8 cellular contexts compared by ENCODE assay signal in genomic region chr19:44741841-44742352, GRCh38. TPM values are rescaled to one million over a fixed set of nuclear protein-coding genes. Genes with fewer than 3 reads are reported as not detected.
DNase-seq lines count a peak whose midpoint lies in the region; ATAC-seq and TF ChIP-seq lines count a peak whose summit lies in the region.

No MANE protein-coding gene starts in this region.

- no peaks in the 10 kb centered on the region for H3K9me3 Mint-ChIP-seq in Calu3 (ENCODE audit: low read depth, unreplicated experiment)

- no peaks in the 10 kb centered on the region for H3K9me3 ChIP-seq in T-helper 17 cell (ENCODE audit: control insufficient read depth, low read length, poor library complexity, severe bottlenecking)
- H3K9me3 ChIP-seq in muscle layer of duodenum (ENCODE audit: control insufficient read depth in 1 of 2, low read length in 2 of 2) = no peaks in the 10 kb centered on the region
- no peaks in the 10 kb centered on the region for H3K9me3 ChIP-seq in aorta (ENCODE audit: control insufficient read depth, low read length)

- CTCF ChIA-PET in Calu3 (lab: Charles Lee) = interaction anchor here (0.6 to 2.3 kb wide), 11 partner anchors 12 to 1118 kb away, joined by 3 to 15 read pairs (median 6); no protein-coding TSS in a partner anchor

- no peaks in the 10 kb centered on the region for H3K27me3 ChIP-seq in muscle layer of duodenum (ENCODE audit: low read depth, low read length)
- H3K27me3 ChIP-seq in aorta (ENCODE audit: control insufficient read depth in 1 of 2, insufficient read depth in 2 of 2, low read length in 1 of 2) = no peaks in the 10 kb centered on the region

- BruUV-seq in Calu3 (replicated peaks; lab: Mats Ljungman, UMichigan) = no TSS peak

- peaks cover 27 to 38% of the 10 kb centered on the region in 2 donors for H3K4me1 ChIP-seq in muscle layer of duodenum (ENCODE audit: control insufficient read depth in 1 of 2, insufficient read depth in 2 of 2, low read length in 2 of 2)
- no peaks in the 10 kb centered on the region for H3K4me1 ChIP-seq in aorta (ENCODE audit: control insufficient read depth in 1 of 2, insufficient read depth in 2 of 2, low read length in 2 of 2)

- intact Hi-C loops in Calu3 (cut with micrococcal nuclease; ENCODE audit: unreplicated experiment) = no loop called here
- intact Hi-C loops in aorta (cut with DNase I) = loop anchor here in 1 of 2 donors (2.0 kb wide), 1 partner anchor 17 kb away; no protein-coding TSS in a partner anchor

- WGBS in aorta, 2 donors = 1 to 6% methylated on average over 11 to 13 of the region's 13 CpGs

- H3K36me3 ChIP-seq in muscle layer of duodenum (ENCODE audit: control insufficient read depth in 1 of 2, insufficient read depth in 2 of 2, low read length in 2 of 2) (no peaks in the 10 kb centered on the region), aorta (ENCODE audit: control insufficient read depth in 1 of 2, insufficient read depth in 2 of 2, low read length in 1 of 2) (no peaks in the 10 kb centered on the region)

- H3K4me1 Mint-ChIP-seq in Calu3 (ENCODE audit: low read depth, unreplicated experiment) (peaks cover 74% of the 10 kb centered on the region), T-helper 17 cell (peaks cover 20% of the 10 kb centered on the region)

- peak; percentile 99 for DNase-seq in Calu3
- peak; percentile 92 to 93 for DNase-seq in Kasumi-1 (lab: John Stamatoyannopoulos, UW)
- DNase-seq in T-helper 17 cell = no peak
- DNase-seq in fibroblast of gingiva (ENCODE audit: low read depth) = peak; percentile 100
- peak; percentile 99 for DNase-seq in aorta
- no peak for DNase-seq in GM19238 (ENCODE audit: insufficient read length, low spot score)

- H3K36me3 Mint-ChIP-seq in Calu3 (ENCODE audit: insufficient read depth, unreplicated experiment) (peaks cover 39% of the 10 kb centered on the region), T-helper 17 cell (ENCODE audit: low read depth) (no peaks in the 10 kb centered on the region)

- no peak for TF ChIP-seq CTCF in Calu3 (IDR thresholded peaks at IDR 0.05; ENCODE audit: unreplicated experiment)

- ATAC-seq in T-helper 17 cell = peak; percentile 54
- peak; percentile 96 for ATAC-seq in aorta (ENCODE audit: low FRiP score)
- ATAC-seq in HG03045 (IDR thresholded peaks at IDR 0.05; ENCODE audit: unreplicated experiment) = no peak

- H3K4me3 ChIP-seq in muscle layer of duodenum (ENCODE audit: low read depth in 1 of 2, low read length in 2 of 2) (peak overlapping the region in 1 of 2 donors; percentile 16), aorta (ENCODE audit: low read length in 2 of 2) (no peak overlapping the region)

- peak overlapping the region; percentile 88 for H3K27ac ChIP-seq in muscle layer of duodenum (ENCODE audit: low read length)
- peak overlapping the region in 1 of 2 donors; percentile 81 for H3K27ac ChIP-seq in aorta (ENCODE audit: low read depth in 1 of 2, low read length in 2 of 2)

- H3K27me3 Mint-ChIP-seq in Calu3 (ENCODE audit: unreplicated experiment) (no peaks in the 10 kb centered on the region), T-helper 17 cell (no peaks in the 10 kb centered on the region)

- H3K27ac Mint-ChIP-seq in Calu3 (ENCODE audit: unreplicated experiment) (peak overlapping the region; percentile 91), T-helper 17 cell (peak overlapping the region; percentile 59)

- H3K4me3 Mint-ChIP-seq in Calu3 (ENCODE audit: low read depth, unreplicated experiment) (peak overlapping the region; percentile 56), T-helper 17 cell (no peak overlapping the region)

RNA-seq across cellular contexts. Expression of gene BCL3, which starts 6.6 kb away (rescaled TPM):
- total RNA-seq in Calu3 (2022) (37.7 and 41.5 TPM in 2 replicates), T-helper 17 cell (100 to 1,000 TPM; 149 to 168 TPM), aorta (100 to 1,000 TPM in 1 of 2 donors, 10 to 100 TPM in 1; 46.4 to 102 TPM)
- polyA plus RNA-seq in aorta = 10 to 100 TPM; 29.9 to 36.2 TPM

RNA-seq across cellular contexts. Expression of gene CBLC, which starts 35.8 kb away (rescaled TPM):
- total RNA-seq in Calu3 (2022) (54.3 and 63.1 TPM in 2 replicates), T-helper 17 cell (not detected), aorta (not detected)
- polyA plus RNA-seq in aorta = 10 to 100 TPM in 1 of 2 donors, not detected in 1; 13.3 TPM

RNA-seq across cellular contexts. Expression of gene CEACAM16, which starts 42.9 kb away (rescaled TPM):
- 0.38 TPM in 1 of 2 replicates, not detected in the other for total RNA-seq in Calu3 (2022)
- not detected for total RNA-seq in T-helper 17 cell
- under 1 TPM in 1 of 2 donors, not detected in 1; 0.36 TPM for total RNA-seq in aorta
- polyA plus RNA-seq in aorta = not detected

Comparison
In these comparisons a context has a peak if more than half of its experiments do, and no peak if none do; other contexts are left out.
1. DNase-seq: peak in Calu3 (single experiment), Kasumi-1 (2 of 2), fibroblast of gingiva (single experiment) and aorta (2 of 2); none in T-helper 17 cell (0 of 3) and GM19238 (single experiment).
2. RNA of gene CBLC, which starts 35.8 kb away (total RNA-seq): 54.3 to 63.1 TPM in Calu3; not detected in T-helper 17 cell and not detected in aorta; every median in the first group is over 10 times any median in the second.